Comparison of ENCODE assay signal across 8 cellular contexts in the genomic region with DNA sequence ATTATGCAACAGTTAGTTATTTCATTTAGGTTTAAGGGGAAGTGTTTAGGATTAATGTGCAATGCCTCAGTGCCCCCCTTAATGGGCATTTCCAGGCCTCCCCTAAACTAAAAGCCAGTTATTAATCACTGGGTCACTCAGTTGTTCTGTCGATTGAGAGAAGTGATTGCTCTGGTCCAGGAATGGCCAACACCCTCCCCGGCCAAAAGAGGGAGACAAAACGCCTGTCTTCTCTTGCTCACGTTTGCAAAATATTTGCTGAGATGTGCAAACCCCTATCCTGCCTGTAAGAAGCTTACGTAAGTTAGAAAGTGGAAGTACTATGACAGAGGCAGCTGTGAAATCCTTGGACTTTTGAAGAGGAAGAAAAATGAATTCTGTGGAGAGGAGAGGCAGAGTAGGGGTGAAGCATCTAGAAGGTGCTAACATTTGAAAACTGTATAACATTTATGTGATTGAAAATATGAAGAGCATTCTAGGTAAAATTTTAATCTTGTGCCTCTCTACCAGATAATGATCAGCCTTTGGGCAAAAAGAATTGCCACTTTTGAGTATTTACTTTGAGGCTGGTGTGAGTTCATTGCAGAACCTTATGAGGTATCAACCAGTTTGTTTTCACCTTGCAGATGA. TPM values are rescaled to one million over a fixed set of nuclear protein-coding genes. Genes with fewer than 3 reads are reported as not detected.
A peak's percentile ranks its signal among the peaks of the same experiment; 100 is the strongest.
DNase-seq lines count a peak whose midpoint lies in the region; ATAC-seq, FAIRE-seq and TF ChIP-seq lines count a peak whose summit lies in the region.
"Had no signal": no experiment of that assay in that cellular context is flagged by ENCODE, and none has a peak within 500 bp of the region (broad histone marks: within the 10 kb centered on the region; RNA-seq: fewer than 3 reads in every experiment).

No MANE protein-coding gene starts in this region.

- WGBS in GM12878 (ENCODE audit: insufficient coverage, insufficient replicate concordance, low lambda C conversion rate, missing lambda C conversion rate): 1% methylated on average over 5 of the region's 5 CpGs
- WGBS in liver: 22% methylated on average over 5 of the region's 5 CpGs

- SMC1A ChIA-PET in GM12878 (lab: Charles Lee; ENCODE audit: uncharacterized antibody, unreplicated experiment): no interaction called here

- no peaks in the 10 kb centered on the region for H4K20me1 ChIP-seq in GM12878 (ENCODE audit: control insufficient read depth, insufficient read depth)

- no peaks in the 10 kb centered on the region for H3K79me2 ChIP-seq in GM12878 (ENCODE audit: control insufficient read depth, insufficient read depth, low read length)

- POLR2A ChIA-PET in GM12878 (lab: Charles Lee): no interaction called here

- H3K4me2 ChIP-seq in GM12878 (ENCODE audit: control insufficient read depth, insufficient read depth): no peak overlapping the region

- H3K4me1 ChIP-seq in GM12878 (ENCODE audit: control insufficient read depth, insufficient read depth, low read length) (no peaks in the 10 kb centered on the region), liver (ENCODE audit: control insufficient read depth in 4 of 4, insufficient read depth in 4 of 4, low read length in 3 of 4) (no peaks in the 10 kb centered on the region)

- no peaks in the 10 kb centered on the region for H3K36me3 ChIP-seq in GM12878 (ENCODE audit: control insufficient read depth in 2 of 2, insufficient read depth in 2 of 2, low read length in 1 of 2)
- H3K36me3 ChIP-seq in liver (ENCODE audit: control insufficient read depth in 4 of 4, insufficient read depth in 3 of 4, low read depth in 1 of 4, low read length in 3 of 4): no peaks in the 10 kb centered on the region

- no peak for TF ChIP-seq EP300 in GM12878 (IDR thresholded peaks at IDR 0.05; ENCODE audit: borderline replicate concordance in 1 of 2, control insufficient read depth in 1 of 2, low read depth in 2 of 2, low read length in 2 of 2)

- FAIRE-seq in GM12878 (lab: Jason Lieb, UNC): no peak

- TF ChIP-seq CTCF in GM12874 (IDR thresholded peaks at IDR 0.05; ENCODE audit: insufficient read depth, low read depth, low read length): peak; percentile 65
- peak; percentile 92 for TF ChIP-seq CTCF in LNCAP (IDR thresholded peaks at IDR 0.05)
- peak; percentile 50 to 62 (median 54); a peak in 4 of 6 replicates for TF ChIP-seq CTCF in GM12878 (IDR thresholded peaks at IDR 0.05 in 2 of 3, conservative IDR thresholded peaks at IDR 0.05 in 1 of 3; ENCODE audit: control insufficient read depth in 2 of 3, extremely low read depth in 1 of 3, insufficient read depth in 1 of 3, low read depth in 3 of 3, low read length in 3 of 3)
- peak; percentile 38 for TF ChIP-seq CTCF in liver (IDR thresholded peaks at IDR 0.05; ENCODE audit: low read depth, low read length, missing input control)

- CTCF ChIA-PET in GM12878 (lab: Yijun Ruan, JAX): no interaction called here

- RAD21 ChIA-PET in GM12878 (lab: Charles Lee; ENCODE audit: unreplicated experiment): no interaction called here

- H3K9ac ChIP-seq in GM12878 (ENCODE audit: control insufficient read depth, insufficient read depth, low read length) (no peak overlapping the region), liver (ENCODE audit: low read depth in 1 of 2, low read length in 2 of 2) (no peak overlapping the region)

- no peak overlapping the region for H2AFZ ChIP-seq in GM12878 (ENCODE audit: control insufficient read depth, low read depth, low read length)

- DNase-seq in GM12878 (ENCODE audit: low read depth, low spot score) (no peak), NCI-H446 treated with DMSO at 0.1 percent for 48 hours (lab: John Stamatoyannopoulos, UW) (no peak)

- in situ Hi-C loops in GM12878 (cut with MboI): no loop called here

- H3K27ac ChIP-seq in GM12878 (ENCODE audit: control insufficient read depth, insufficient read depth) (no peak overlapping the region), liver (ENCODE audit: low read depth in 1 of 2, low read length in 2 of 2) (no peak overlapping the region)

- BruUV-seq in GM12878 (replicated peaks; lab: Mats Ljungman, UMichigan): no TSS peak

- H3K27me3 ChIP-seq in GM12878 (replicated peaks in 1 of 2; ENCODE audit: control insufficient read depth in 2 of 2, insufficient read depth in 2 of 2, low read length in 1 of 2) (no peaks in the 10 kb centered on the region; a peak in 1 of 4 replicates), liver (ENCODE audit: control insufficient read depth in 4 of 4, insufficient read depth in 4 of 4, low read length in 3 of 4) (peaks cover 0 to 11% (median 0%) of the 10 kb centered on the region in 4 donors)

- no peak for TF ChIP-seq POLR2A in GM12878 (IDR thresholded peaks at IDR 0.05; ENCODE audit: low read depth, low read length)

- H3K4me3 ChIP-seq in GM12878: no peak overlapping the region
- H3K4me3 ChIP-seq in liver (ENCODE audit: low read depth in 1 of 3, low read length in 3 of 3): no peak overlapping the region

- ATAC-seq in GM12878 (peak; percentile 74), HG03439 (IDR thresholded peaks at IDR 0.05; ENCODE audit: unreplicated experiment) (no peak), GM21390 (IDR thresholded peaks at IDR 0.05; ENCODE audit: unreplicated experiment) (no peak)

- intact Hi-C loops in GM12878 (cut with micrococcal nuclease; ENCODE audit: unreplicated experiment): loop anchor here (1.0 kb wide), 2 partner anchors 104 to 266 kb away; no protein-coding TSS in a partner anchor

- TF ChIP-seq RAD21 in GM12878 (IDR thresholded peaks at IDR 0.05; ENCODE audit: insufficient read depth, low read depth, low read length) (0 out of 2 replicates have a peak, but pooled peaks have one; percentile 26), liver (IDR thresholded peaks at IDR 0.05) (peak; percentile 57 to 65)

- H3K9me3 ChIP-seq in GM12878 (replicated peaks; ENCODE audit: control insufficient read depth, insufficient read depth, low read length): no peaks in the 10 kb centered on the region
- no peaks in the 10 kb centered on the region for H3K9me3 ChIP-seq in liver (ENCODE audit: control insufficient read depth in 4 of 4, low read length in 3 of 4)

TF ChIP-seq in GM12878, 131 proteins besides CTCF, POLR2A, EP300 and RAD21 (continues in another document):
- TF ChIP-seq FOXM1 (IDR thresholded peaks at IDR 0.05; ENCODE audit: low read depth, low read length) (no peak), SMC3 (IDR thresholded peaks at IDR 0.05; ENCODE audit: borderline replicate concordance, low read length) (peak; percentile 38; the same call in 1 of the 2 replicates), BCL3 (IDR thresholded peaks at IDR 0.05; ENCODE audit: borderline replicate concordance, insufficient read depth, low read depth, low read length, poor library complexity, severe bottlenecking) (peak; percentile 51), ZBED1 (IDR thresholded peaks at IDR 0.05; ENCODE audit: borderline replicate concordance) (no peak)

TF ChIP-seq in liver, 16 proteins besides CTCF, POLR2A, EP300 and RAD21:
- no peak for TF ChIP-seq GABPA (IDR thresholded peaks at IDR 0.05 in 1 of 2, conservative IDR thresholded peaks at IDR 0.05 in 1 of 2)

RNA-seq across cellular contexts. Expression of gene NTM, which starts 37.7 kb away (rescaled TPM):
- total RNA-seq in GM12878 (2013; cell fraction: nucleolus; rRNA removed): not detected in 2 replicates
- total RNA-seq in GM12878 (2014; rRNA removed): not detected in 2 replicates
- not detected in 2 replicates for total RNA-seq in GM12878 (2014; rRNA removed; fragmentation: Illumina TruSeq; extraction: Trizol)
- not detected in 2 replicates for total RNA-seq in GM12878 (2021)
- not detected for polyA plus RNA-seq in GM12878 (2011; ENCODE audit: low read depth)
- polyA plus RNA-seq in GM12878 (2011; rRNA removed): not detected in 2 replicates
- not detected in 2 replicates for polyA plus RNA-seq in GM12878 (2011; cell fraction: cytosol; rRNA removed)
- polyA plus RNA-seq in GM12878 (2011; cell fraction: nucleus; rRNA removed): not detected in 2 replicates
- not detected in 2 replicates for polyA plus RNA-seq in GM12878 (2012)
- polyA plus RNA-seq in GM12878 (2014; fragmentation: Illumina TruSeq; extraction: Trizol): not detected in 2 replicates
- polyA plus RNA-seq in GM12878 (2014; fragmentation: Nextera tagmentation; extraction: Ambion mirVana): not detected
- not detected in 2 replicates for polyA plus RNA-seq in GM12878 (2014; rRNA removed)
- not detected for polyA plus RNA-seq in GM12878 (2016; fragmentation: Nextera tagmentation; extraction: Ambion mirVana)
- polyA minus RNA-seq in GM12878 (2011; rRNA and poly(A)+ RNA removed): not detected in 2 replicates
- not detected in 2 replicates for polyA minus RNA-seq in GM12878 (2011; cell fraction: cytosol; rRNA and poly(A)+ RNA removed)
- polyA minus RNA-seq in GM12878 (2011; cell fraction: nucleus; rRNA and poly(A)+ RNA removed): not detected in 2 replicates
- total RNA-seq in liver: 1 to 10 TPM in 1 of 2 donors, under 1 TPM in 1; 0.08 to 1.1 TPM
- under 1 TPM in 1 of 2 donors, not detected in 1; 0.08 TPM for polyA plus RNA-seq in liver
- total RNA-seq: lung microvascular endothelial cell had no signal

Comparison
In these comparisons a context has a peak if more than half of its experiments do, and no peak if none do; other contexts are left out.
1. CTCF ChIP-seq: peak in every context shown above with its lines; median percentile 92 in LNCAP; 65 in GM12874; 54 in GM12878; 38 in liver.